ENCODE assay signal across 16 cellular contexts in the genomic region with DNA sequence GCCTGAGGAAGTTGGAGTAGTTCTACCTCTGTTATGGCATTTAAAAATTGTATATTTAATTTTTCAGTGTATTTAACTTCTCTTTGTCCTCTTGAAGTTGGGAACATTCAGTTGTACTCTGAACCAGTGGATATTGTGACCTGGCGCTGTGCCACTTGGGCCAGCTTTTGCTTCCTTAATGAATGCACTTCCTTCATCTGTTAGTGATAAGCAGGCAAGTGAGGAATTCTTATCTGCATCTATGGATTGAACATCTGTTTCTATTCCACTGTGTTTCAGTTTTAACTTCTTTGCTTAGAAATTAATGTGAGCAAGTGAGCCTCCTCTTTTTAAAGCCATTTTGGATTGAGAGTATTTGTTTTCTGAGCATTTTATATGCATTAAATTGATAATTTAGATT.
A peak's percentile ranks its signal among the peaks of the same experiment; 100 is the strongest.
DNase-seq lines count a peak whose midpoint lies in the region; ATAC-seq and TF ChIP-seq lines count a peak whose summit lies in the region.
"Had no signal": no experiment of that assay in that cellular context is flagged by ENCODE, and none has a peak within 500 bp of the region (broad histone marks: within the 10 kb centered on the region; RNA-seq: fewer than 3 reads in every experiment).

No MANE protein-coding gene starts in this region.

- no peak overlapping the region for H2BK120ac ChIP-seq in mesenchymal stem cell (ENCODE audit: low read depth, low read length)

- no peak overlapping the region for H3K27ac ChIP-seq in body of pancreas
- no peak overlapping the region for H3K27ac ChIP-seq in stomach
- H3K27ac ChIP-seq in mesenchymal stem cell (ENCODE audit: low read length, poor library complexity, severe bottlenecking) = no peak overlapping the region
- H3K27ac ChIP-seq: esophagus muscularis mucosa had no signal

- intact Hi-C loops in body of pancreas (cut with DNase I) (no loop called here), stomach (cut with DNase I; ENCODE audit: low total_unique reads) (no loop called here)

- H4K8ac ChIP-seq in mesenchymal stem cell (ENCODE audit: low read length) = no peak overlapping the region

- H3K4me1 ChIP-seq in body of pancreas (peaks cover 3% of the 10 kb centered on the region), stomach (peaks cover 0 to 19% (median 11%) of the 10 kb centered on the region in 4 donors), mesenchymal stem cell (ENCODE audit: control insufficient read depth, insufficient read depth, low read depth, low read length) (no peaks in the 10 kb centered on the region)

- ATAC-seq in body of pancreas (peak; percentile 52), GM18867 (IDR thresholded peaks at IDR 0.05; ENCODE audit: unreplicated experiment) (no peak)

- H3K4me3 ChIP-seq in body of pancreas (no peak overlapping the region), stomach (no peak overlapping the region), mesenchymal stem cell (ENCODE audit: insufficient read depth in 1 of 2, low read depth in 1 of 2, low read length in 2 of 2) (no peak overlapping the region)
- H3K4me3 ChIP-seq: esophagus muscularis mucosa had no signal

- TF ChIP-seq CTCF in body of pancreas (IDR thresholded peaks at IDR 0.05) = no peak
- no peak for TF ChIP-seq CTCF in stomach (IDR thresholded peaks at IDR 0.05)

- H2AFZ ChIP-seq in mesenchymal stem cell (ENCODE audit: low read depth, low read length) = no peak overlapping the region

- WGBS in body of pancreas, 2 donors = 28 to 31% methylated on average over 1 of the region's 1 CpG
- WGBS in stomach, 5 donors = 33 to 50% (median 41%) methylated on average over 1 of the region's 1 CpG
- WGBS in mesenchymal stem cell = 100% methylated on average over 1 of the region's 1 CpG

- no peak overlapping the region for H3K4me2 ChIP-seq in mesenchymal stem cell (ENCODE audit: low read length, poor library complexity, severe bottlenecking)

- H3K18ac ChIP-seq in mesenchymal stem cell (ENCODE audit: low read depth in 1 of 2, low read length in 2 of 2) = no peak overlapping the region

- H4K91ac ChIP-seq in mesenchymal stem cell (ENCODE audit: low read length) = no peak overlapping the region

- TF ChIP-seq POLR2A in body of pancreas (IDR thresholded peaks at IDR 0.05) (no peak), stomach (IDR thresholded peaks at IDR 0.05) (no peak)

- H2BK5ac ChIP-seq in mesenchymal stem cell (ENCODE audit: low read depth, low read length, poor library complexity, severe bottlenecking) = no peak overlapping the region

- H3K9me3 ChIP-seq in body of pancreas (no peaks in the 10 kb centered on the region), stomach (no peaks in the 10 kb centered on the region), mesenchymal stem cell (ENCODE audit: control insufficient read depth, low read length) (no peaks in the 10 kb centered on the region)
- H3K9me3 ChIP-seq: esophagus muscularis mucosa had no signal

- H2AK5ac ChIP-seq in mesenchymal stem cell (ENCODE audit: low read length, severe bottlenecking) = no peak overlapping the region

- DNase-seq in HT-29 (ENCODE audit: low spot score) (peak; percentile 29), body of pancreas (peak; percentile 54 to 71 (median 60)), inferior parietal cortex (ENCODE audit: extremely low spot score) (peak; percentile 67), stomach (peak; percentile 86), NCI-H1417 treated with DMSO at 0.1 percent for 48 hours (lab: John Stamatoyannopoulos, UW) (no peak), hepatic stellate cell (ENCODE audit: low spot score) (no peak), mesenchymal stem cell (no peak)
- DNase-seq: activated CD4-positive, alpha-beta memory T cell treated with anti-CD3 and anti-CD28 coated beads for 36 hours; activated effector memory CD4-positive, alpha-beta T cell treated with Interleukin-2 at 50 U/mL for 16 hours; CD4-positive, alpha-beta memory T cell; MV-4-11; NCI-H82; stimulated activated naive CD4-positive, alpha-beta T cell treated with Interleukin-2 at 50 U/mL for 16 hours; SW 1271 had no signal

- H3K23ac ChIP-seq in mesenchymal stem cell (ENCODE audit: low read length in 2 of 2) = no peak overlapping the region

- no peaks in the 10 kb centered on the region for H3K27me3 ChIP-seq in body of pancreas
- no peaks in the 10 kb centered on the region for H3K27me3 ChIP-seq in stomach
- no peaks in the 10 kb centered on the region for H3K27me3 ChIP-seq in mesenchymal stem cell (ENCODE audit: control insufficient read depth in 1 of 2, insufficient read depth in 1 of 2, low read length in 2 of 2)
- H3K27me3 ChIP-seq: esophagus muscularis mucosa had no signal

- H3K79me1 ChIP-seq in mesenchymal stem cell (replicated peaks; ENCODE audit: low read length, poor library complexity, severe bottlenecking) = no peaks in the 10 kb centered on the region

- no peak for TF ChIP-seq EP300 in stomach (IDR thresholded peaks at IDR 0.05)

- H3K14ac ChIP-seq in mesenchymal stem cell (ENCODE audit: low read length in 2 of 2) = no peak overlapping the region

- no peak overlapping the region for H2BK12ac ChIP-seq in mesenchymal stem cell (ENCODE audit: low read length in 2 of 2)

- H3K36me3 ChIP-seq in body of pancreas (replicated peaks in 1 of 2; ENCODE audit: insufficient read depth in 1 of 2, low read depth in 2 of 2) = no peaks in the 10 kb centered on the region
- H3K36me3 ChIP-seq in stomach = no peaks in the 10 kb centered on the region
- H3K36me3 ChIP-seq in mesenchymal stem cell (ENCODE audit: control insufficient read depth in 1 of 2, insufficient read depth in 2 of 2, low read depth in 1 of 2, low read length in 2 of 2) = no peaks in the 10 kb centered on the region
- H3K36me3 ChIP-seq: esophagus muscularis mucosa had no signal

- no peak overlapping the region for H3K4ac ChIP-seq in mesenchymal stem cell (ENCODE audit: low read depth in 1 of 2, low read length in 2 of 2)

- H3K9ac ChIP-seq in mesenchymal stem cell (ENCODE audit: low read length) = no peak overlapping the region

- H2BK15ac ChIP-seq in mesenchymal stem cell (ENCODE audit: low read depth, poor library complexity, severe bottlenecking) = no peak overlapping the region

Comparison
In these comparisons a context has a peak if more than half of its experiments do, and no peak if none do; other contexts are left out.
1. DNase-seq: peak in HT-29 (single experiment), body of pancreas (4 of 4), inferior parietal cortex (single experiment) and stomach (single experiment); none in NCI-H1417 treated with DMSO at 0.1 percent for 48 hours (single experiment), hepatic stellate cell (single experiment) and mesenchymal stem cell (single experiment).